ENCODE assay signal across 1 cellular context in the genomic region with DNA sequence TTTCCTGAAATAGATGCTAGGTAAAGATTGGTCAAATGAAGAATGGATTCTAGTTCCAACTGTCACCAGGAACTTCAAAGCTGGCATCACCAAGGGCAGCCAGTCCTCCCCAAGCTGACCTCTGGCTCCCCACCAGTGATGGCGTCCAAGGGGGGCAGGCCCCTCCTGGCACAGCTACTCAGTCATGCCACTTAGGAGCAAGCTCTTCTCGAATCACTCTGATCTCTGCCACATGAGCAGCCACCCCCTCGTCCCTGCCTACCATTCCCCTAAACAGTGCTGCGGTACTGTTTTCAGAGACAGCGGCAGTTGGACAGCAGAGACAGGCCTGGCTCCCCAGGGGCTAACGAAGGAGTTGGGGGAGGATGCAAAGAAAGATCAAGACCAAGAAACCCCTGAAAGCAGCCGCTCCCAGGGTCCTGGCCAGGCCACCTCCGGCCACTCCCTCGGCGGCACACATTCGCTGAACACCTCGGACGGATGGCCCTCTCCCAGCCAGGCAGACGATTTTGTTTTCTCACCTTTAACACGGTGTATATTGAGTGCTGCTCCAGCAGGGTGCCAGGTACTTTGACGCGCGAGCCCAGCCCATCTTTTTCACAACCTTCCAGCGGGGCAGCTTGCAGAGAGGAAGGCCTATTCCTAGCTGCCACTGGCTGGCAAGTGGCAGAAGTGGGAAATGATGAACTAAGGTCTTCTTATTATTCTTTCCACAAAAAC.
TF ChIP-seq lines count a peak whose summit lies in the region.

No MANE protein-coding gene starts in this region.

TF ChIP-seq in WTC11, 78 proteins besides CTCF, POLR2A, EP300 and RAD21 (continued from another document):
- TF ChIP-seq, protein P1, sequence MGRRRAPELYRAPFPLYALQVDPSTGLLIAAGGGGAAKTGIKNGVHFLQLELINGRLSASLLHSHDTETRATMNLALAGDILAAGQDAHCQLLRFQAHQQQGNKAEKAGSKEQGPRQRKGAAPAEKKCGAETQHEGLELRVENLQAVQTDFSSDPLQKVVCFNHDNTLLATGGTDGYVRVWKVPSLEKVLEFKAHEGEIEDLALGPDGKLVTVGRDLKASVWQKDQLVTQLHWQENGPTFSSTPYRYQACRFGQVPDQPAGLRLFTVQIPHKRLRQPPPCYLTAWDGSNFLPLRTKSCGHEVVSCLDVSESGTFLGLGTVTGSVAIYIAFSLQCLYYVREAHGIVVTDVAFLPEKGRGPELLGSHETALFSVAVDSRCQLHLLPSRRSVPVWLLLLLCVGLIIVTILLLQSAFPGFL (CRISPR knock-in tag; IDR thresholded peaks at IDR 0.05; ENCODE audit: borderline replicate concordance), result no peak
- TF ChIP-seq, protein P2, sequence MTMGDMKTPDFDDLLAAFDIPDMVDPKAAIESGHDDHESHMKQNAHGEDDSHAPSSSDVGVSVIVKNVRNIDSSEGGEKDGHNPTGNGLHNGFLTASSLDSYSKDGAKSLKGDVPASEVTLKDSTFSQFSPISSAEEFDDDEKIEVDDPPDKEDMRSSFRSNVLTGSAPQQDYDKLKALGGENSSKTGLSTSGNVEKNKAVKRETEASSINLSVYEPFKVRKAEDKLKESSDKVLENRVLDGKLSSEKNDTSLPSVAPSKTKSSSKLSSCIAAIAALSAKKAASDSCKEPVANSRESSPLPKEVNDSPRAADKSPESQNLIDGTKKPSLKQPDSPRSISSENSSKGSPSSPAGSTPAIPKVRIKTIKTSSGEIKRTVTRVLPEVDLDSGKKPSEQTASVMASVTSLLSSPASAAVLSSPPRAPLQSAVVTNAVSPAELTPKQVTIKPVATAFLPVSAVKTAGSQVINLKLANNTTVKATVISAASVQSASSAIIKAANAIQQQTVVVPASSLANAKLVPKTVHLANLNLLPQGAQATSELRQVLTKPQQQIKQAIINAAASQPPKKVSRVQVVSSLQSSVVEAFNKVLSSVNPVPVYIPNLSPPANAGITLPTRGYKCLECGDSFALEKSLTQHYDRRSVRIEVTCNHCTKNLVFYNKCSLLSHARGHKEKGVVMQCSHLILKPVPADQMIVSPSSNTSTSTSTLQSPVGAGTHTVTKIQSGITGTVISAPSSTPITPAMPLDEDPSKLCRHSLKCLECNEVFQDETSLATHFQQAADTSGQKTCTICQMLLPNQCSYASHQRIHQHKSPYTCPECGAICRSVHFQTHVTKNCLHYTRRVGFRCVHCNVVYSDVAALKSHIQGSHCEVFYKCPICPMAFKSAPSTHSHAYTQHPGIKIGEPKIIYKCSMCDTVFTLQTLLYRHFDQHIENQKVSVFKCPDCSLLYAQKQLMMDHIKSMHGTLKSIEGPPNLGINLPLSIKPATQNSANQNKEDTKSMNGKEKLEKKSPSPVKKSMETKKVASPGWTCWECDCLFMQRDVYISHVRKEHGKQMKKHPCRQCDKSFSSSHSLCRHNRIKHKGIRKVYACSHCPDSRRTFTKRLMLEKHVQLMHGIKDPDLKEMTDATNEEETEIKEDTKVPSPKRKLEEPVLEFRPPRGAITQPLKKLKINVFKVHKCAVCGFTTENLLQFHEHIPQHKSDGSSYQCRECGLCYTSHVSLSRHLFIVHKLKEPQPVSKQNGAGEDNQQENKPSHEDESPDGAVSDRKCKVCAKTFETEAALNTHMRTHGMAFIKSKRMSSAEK (CRISPR knock-in tag; IDR thresholded peaks at IDR 0.05; ENCODE audit: borderline replicate concordance), result no peak
- TF ChIP-seq, protein P3, sequence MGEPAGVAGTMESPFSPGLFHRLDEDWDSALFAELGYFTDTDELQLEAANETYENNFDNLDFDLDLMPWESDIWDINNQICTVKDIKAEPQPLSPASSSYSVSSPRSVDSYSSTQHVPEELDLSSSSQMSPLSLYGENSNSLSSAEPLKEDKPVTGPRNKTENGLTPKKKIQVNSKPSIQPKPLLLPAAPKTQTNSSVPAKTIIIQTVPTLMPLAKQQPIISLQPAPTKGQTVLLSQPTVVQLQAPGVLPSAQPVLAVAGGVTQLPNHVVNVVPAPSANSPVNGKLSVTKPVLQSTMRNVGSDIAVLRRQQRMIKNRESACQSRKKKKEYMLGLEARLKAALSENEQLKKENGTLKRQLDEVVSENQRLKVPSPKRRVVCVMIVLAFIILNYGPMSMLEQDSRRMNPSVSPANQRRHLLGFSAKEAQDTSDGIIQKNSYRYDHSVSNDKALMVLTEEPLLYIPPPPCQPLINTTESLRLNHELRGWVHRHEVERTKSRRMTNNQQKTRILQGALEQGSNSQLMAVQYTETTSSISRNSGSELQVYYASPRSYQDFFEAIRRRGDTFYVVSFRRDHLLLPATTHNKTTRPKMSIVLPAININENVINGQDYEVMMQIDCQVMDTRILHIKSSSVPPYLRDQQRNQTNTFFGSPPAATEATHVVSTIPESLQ (CRISPR knock-in tag; IDR thresholded peaks at IDR 0.05), result no peak
- no peak for TF ChIP-seq NFATC4 (CRISPR knock-in tag; IDR thresholded peaks at IDR 0.05)
- no peak for TF ChIP-seq EMX1 (CRISPR knock-in tag; IDR thresholded peaks at IDR 0.05)
- TF ChIP-seq, protein P4, sequence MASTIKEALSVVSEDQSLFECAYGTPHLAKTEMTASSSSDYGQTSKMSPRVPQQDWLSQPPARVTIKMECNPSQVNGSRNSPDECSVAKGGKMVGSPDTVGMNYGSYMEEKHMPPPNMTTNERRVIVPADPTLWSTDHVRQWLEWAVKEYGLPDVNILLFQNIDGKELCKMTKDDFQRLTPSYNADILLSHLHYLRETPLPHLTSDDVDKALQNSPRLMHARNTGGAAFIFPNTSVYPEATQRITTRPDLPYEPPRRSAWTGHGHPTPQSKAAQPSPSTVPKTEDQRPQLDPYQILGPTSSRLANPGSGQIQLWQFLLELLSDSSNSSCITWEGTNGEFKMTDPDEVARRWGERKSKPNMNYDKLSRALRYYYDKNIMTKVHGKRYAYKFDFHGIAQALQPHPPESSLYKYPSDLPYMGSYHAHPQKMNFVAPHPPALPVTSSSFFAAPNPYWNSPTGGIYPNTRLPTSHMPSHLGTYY (CRISPR knock-in tag; IDR thresholded peaks at IDR 0.05), result no peak
- TF ChIP-seq MXD4 (CRISPR knock-in tag; IDR thresholded peaks at IDR 0.05; ENCODE audit: borderline replicate concordance), result no peak
- no peak for TF ChIP-seq NFE2L1 (CRISPR knock-in tag; IDR thresholded peaks at IDR 0.05)
- TF ChIP-seq ZNF263 (CRISPR knock-in tag; IDR thresholded peaks at IDR 0.05; ENCODE audit: low read depth), result no peak
- no peak for TF ChIP-seq FOXK1 (CRISPR knock-in tag; IDR thresholded peaks at IDR 0.05)
- TF ChIP-seq, protein P5, sequence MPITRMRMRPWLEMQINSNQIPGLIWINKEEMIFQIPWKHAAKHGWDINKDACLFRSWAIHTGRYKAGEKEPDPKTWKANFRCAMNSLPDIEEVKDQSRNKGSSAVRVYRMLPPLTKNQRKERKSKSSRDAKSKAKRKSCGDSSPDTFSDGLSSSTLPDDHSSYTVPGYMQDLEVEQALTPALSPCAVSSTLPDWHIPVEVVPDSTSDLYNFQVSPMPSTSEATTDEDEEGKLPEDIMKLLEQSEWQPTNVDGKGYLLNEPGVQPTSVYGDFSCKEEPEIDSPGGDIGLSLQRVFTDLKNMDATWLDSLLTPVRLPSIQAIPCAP (CRISPR knock-in tag; IDR thresholded peaks at IDR 0.05), result no peak
- TF ChIP-seq ZNF416 (CRISPR knock-in tag; IDR thresholded peaks at IDR 0.05), result no peak
